10 cellular contexts compared by ENCODE assay signal in genomic region chr5:132221781-132222648, GRCh38. TPM values are rescaled to one million over a fixed set of nuclear protein-coding genes. Genes with fewer than 3 reads are reported as not detected.
A peak's percentile ranks its signal among the peaks of the same experiment; 100 is the strongest.
DNase-seq lines count a peak whose midpoint lies in the region; ATAC-seq and TF ChIP-seq lines count a peak whose summit lies in the region.
"Had no signal": no experiment of that assay in that cellular context is flagged by ENCODE, and none has a peak within 500 bp of the region (broad histone marks: within the 10 kb centered on the region; RNA-seq: fewer than 3 reads in every experiment).

No MANE protein-coding gene starts in this region.

- intact Hi-C loops in body of pancreas (cut with DNase I): no loop called here
- intact Hi-C loops in right cardiac atrium (cut with DNase I): no loop called here

- TF ChIP-seq EP300 in suprapubic skin (IDR thresholded peaks at IDR 0.05): no peak

- H3K4me1 ChIP-seq in body of pancreas: peaks cover 77% of the 10 kb centered on the region
- H3K4me1 ChIP-seq in right cardiac atrium (ENCODE audit: control insufficient read depth, insufficient read depth, low read length): peaks cover 39% of the 10 kb centered on the region
- H3K4me1 ChIP-seq in suprapubic skin: peaks cover 73% of the 10 kb centered on the region

- peak in 1 of 3 donors; percentile 26 for TF ChIP-seq POLR2A in body of pancreas (IDR thresholded peaks at IDR 0.05)
- no peak for TF ChIP-seq POLR2A in suprapubic skin (IDR thresholded peaks at IDR 0.05)

- no peaks in the 10 kb centered on the region for H3K36me3 ChIP-seq in body of pancreas (replicated peaks in 1 of 2; ENCODE audit: insufficient read depth in 1 of 2, low read depth in 2 of 2)
- H3K36me3 ChIP-seq in suprapubic skin: no peaks in the 10 kb centered on the region

- peak; percentile 32 for DNase-seq in GOT3 (lab: John Stamatoyannopoulos, UW)
- DNase-seq in body of pancreas: peak; percentile 50 to 74 (median 70)
- peak; percentile 71 to 86 (median 82) for DNase-seq in right cardiac atrium
- DNase-seq in suprapubic skin (ENCODE audit: low spot score in 2 of 2): no peak
- DNase-seq in NCI-H524 (lab: John Stamatoyannopoulos, UW): no peak
- no peak for DNase-seq in NCI-H1436 treated with DMSO at 0.1 percent for 48 hours (lab: John Stamatoyannopoulos, UW)
- DNase-seq in activated CD4-positive, alpha-beta T cell treated with anti-CD3 and anti-CD28 coated beads for 4 hours: no peak
- DNase-seq: stimulated activated naive CD8-positive, alpha-beta T cell treated with anti-CD3 and anti-CD28 coated beads, Interleukin-15, amount 100 ng/mL, for 72 hours had no signal

- WGBS in body of pancreas, 2 donors: 62 to 63% methylated on average over 7 of the region's 7 CpGs
- 52% methylated on average over 7 of the region's 7 CpGs for WGBS in right cardiac atrium
- WGBS in suprapubic skin: 45% methylated on average over 5 of the region's 7 CpGs

- TF ChIP-seq CTCF in body of pancreas (IDR thresholded peaks at IDR 0.05): peak in 2 of 7 experiments; percentile 2 to 31
- TF ChIP-seq CTCF in suprapubic skin (IDR thresholded peaks at IDR 0.05): no peak

- H3K27ac ChIP-seq in body of pancreas (peak overlapping the region; percentile 22 to 55 (median 30)), right cardiac atrium (ENCODE audit: low read length) (peak overlapping the region; percentile 73), suprapubic skin (peak overlapping the region; percentile 65)
- H3K27ac ChIP-seq: SJSA1 had no signal

- H3K9me3 ChIP-seq in body of pancreas: no peaks in the 10 kb centered on the region
- no peaks in the 10 kb centered on the region for H3K9me3 ChIP-seq in right cardiac atrium (ENCODE audit: control insufficient read depth, low read length)
- no peaks in the 10 kb centered on the region for H3K9me3 ChIP-seq in suprapubic skin
- H3K9me3 ChIP-seq: SJSA1 had no signal

- peak; percentile 28 for ATAC-seq in body of pancreas
- ATAC-seq in right cardiac atrium: peak; percentile 25 to 42
- no peak for ATAC-seq in GM18868 (IDR thresholded peaks at IDR 0.05; ENCODE audit: unreplicated experiment)
- ATAC-seq: stimulated activated naive CD8-positive, alpha-beta T cell treated with anti-CD3 and anti-CD28 coated beads, Interleukin-15, amount 100 ng/mL, for 72 hours had no signal

- H3K4me3 ChIP-seq in body of pancreas (no peak overlapping the region), right cardiac atrium (ENCODE audit: low read length) (no peak overlapping the region), suprapubic skin (no peak overlapping the region)
- H3K4me3 ChIP-seq: SJSA1 had no signal

- H3K27me3 ChIP-seq in body of pancreas: no peaks in the 10 kb centered on the region
- no peaks in the 10 kb centered on the region for H3K27me3 ChIP-seq in right cardiac atrium (ENCODE audit: control insufficient read depth, insufficient read depth)
- H3K27me3 ChIP-seq in suprapubic skin: no peaks in the 10 kb centered on the region
- H3K27me3 ChIP-seq: SJSA1 had no signal

RNA-seq across cellular contexts. Expression of gene P4HA2, which starts 5.6 kb away (rescaled TPM):
- total RNA-seq in body of pancreas (10 to 100 TPM; 32.3 to 57.9 TPM), right cardiac atrium (100 to 1,000 TPM in 1 of 4 donors, 10 to 100 TPM in 3; 58.9 to 103 (median 71.8) TPM), suprapubic skin (10 to 100 TPM; 23.9 to 42.0 (median 30.9) TPM)
- polyA plus RNA-seq in right cardiac atrium: 51.9 TPM

RNA-seq across cellular contexts. Expression of gene PDLIM4, which starts 35.5 kb away (rescaled TPM):
- total RNA-seq in body of pancreas (1 to 10 TPM; 4.2 to 4.3 TPM), right cardiac atrium (100 to 1,000 TPM in 1 of 4 donors, 10 to 100 TPM in 3; 47.8 to 113 (median 54.3) TPM), suprapubic skin (100 to 1,000 TPM; 110 to 128 (median 114) TPM)
- 35.0 TPM for polyA plus RNA-seq in right cardiac atrium

Comparison
In these comparisons a context has a peak if more than half of its experiments do, and no peak if none do; other contexts are left out.
1. DNase-seq: peak in GOT3 (single experiment), body of pancreas (4 of 4) and right cardiac atrium (3 of 3); none in suprapubic skin (0 of 2), NCI-H524 (0 of 2), NCI-H1436 treated with DMSO at 0.1 percent for 48 hours (single experiment) and activated CD4-positive, alpha-beta T cell treated with anti-CD3 and anti-CD28 coated beads for 4 hours (0 of 2).
2. RNA of gene PDLIM4, which starts 35.5 kb away (total RNA-seq): 110 to 128 TPM in suprapubic skin and 47.8 to 113 TPM in right cardiac atrium; 4.2 to 4.3 TPM in body of pancreas; every median in the first group is over 4 times any median in the second.
3. Peak in every context shown above with its lines, with median percentiles within 50 percentile points of each other: H3K27ac ChIP-seq.